In genomic region chr6:145372671-145373123, GRCh38 we compare ENCODE assay signal across 8 cellular contexts.
A peak's percentile ranks its signal among the peaks of the same experiment; 100 is the strongest.
DNase-seq lines count a peak whose midpoint lies in the region; ATAC-seq and TF ChIP-seq lines count a peak whose summit lies in the region.

No MANE protein-coding gene starts in this region.

- no peak for TF ChIP-seq RAD21 in liver (IDR thresholded peaks at IDR 0.05)

- intact Hi-C loops in A673 (cut with micrococcal nuclease; ENCODE audit: unreplicated experiment), result no loop called here
- intact Hi-C loops in activated CD4-positive, alpha-beta memory T cell treated with anti-CD3 and anti-CD28 coated beads for 36 hours (cut with micrococcal nuclease), result loop anchor here (10.0 kb wide), 2 partner anchors 362 to 592 kb away; partner anchors contain the start of genes EPM2A and SHPRH
- intact Hi-C loops in colonic mucosa (cut with DNase I), result no loop called here
- intact Hi-C loops in vagina (cut with DNase I), result no loop called here

- H3K27me3 ChIP-seq in A673 (replicated peaks; ENCODE audit: insufficient read depth, low read depth, low read length, poor library complexity), result no peaks in the 10 kb centered on the region
- H3K27me3 ChIP-seq in liver (ENCODE audit: control insufficient read depth in 4 of 4, insufficient read depth in 4 of 4, low read length in 3 of 4), result no peaks in the 10 kb centered on the region
- H3K27me3 ChIP-seq in colonic mucosa, result no peaks in the 10 kb centered on the region
- no peaks in the 10 kb centered on the region for H3K27me3 ChIP-seq in vagina

- H3K9ac ChIP-seq in liver (ENCODE audit: low read depth in 1 of 2, low read length in 2 of 2), result peak overlapping the region; percentile 7 to 18
- no peak overlapping the region for H3K9ac ChIP-seq in colonic mucosa (ENCODE audit: low read depth in 2 of 2, low read length in 2 of 2)

- WGBS in liver, result 50% methylated on average over 4 of the region's 4 CpGs

- peaks cover 15% of the 10 kb centered on the region for H3K4me1 Mint-ChIP-seq in activated CD4-positive, alpha-beta memory T cell treated with anti-CD3 and anti-CD28 coated beads for 36 hours (ENCODE audit: low read depth)

- ATAC-seq in GM18909 (IDR thresholded peaks at IDR 0.05; ENCODE audit: poor library complexity, unreplicated experiment) (peak; percentile 96), HG03060 (IDR thresholded peaks at IDR 0.05; ENCODE audit: low read depth, unreplicated experiment) (peak; percentile 96)

- POLR2A ChIA-PET in A673 (lab: Charles Lee; ENCODE audit: low non-redundant PET), result no interaction called here
- POLR2A ChIA-PET in activated CD4-positive, alpha-beta memory T cell treated with anti-CD3 and anti-CD28 coated beads for 36 hours (lab: Charles Lee), result no interaction called here

- H3K27ac ChIP-seq in A673 (ENCODE audit: low read depth, low read length, poor library complexity, severe bottlenecking) (no peak overlapping the region), liver (ENCODE audit: low read depth in 1 of 2, low read length in 2 of 2) (peak overlapping the region; percentile 51 to 83), colonic mucosa (no peak overlapping the region), vagina (no peak overlapping the region)

- peak; percentile 19 for DNase-seq in A673 (ENCODE audit: low spot score)
- DNase-seq in activated CD4-positive, alpha-beta memory T cell treated with anti-CD3 and anti-CD28 coated beads for 36 hours, result peak; percentile 32
- DNase-seq in GDM1 (lab: John Stamatoyannopoulos, UW), result no peak
- no peak for DNase-seq in colonic mucosa
- no peak for DNase-seq in vagina (ENCODE audit: extremely low spot score in 2 of 2)

- peaks cover 5% of the 10 kb centered on the region for H3K9me3 Mint-ChIP-seq in activated CD4-positive, alpha-beta memory T cell treated with anti-CD3 and anti-CD28 coated beads for 36 hours

- H3K4me3 ChIP-seq in A673 (ENCODE audit: low read depth, low read length, poor library complexity, severe bottlenecking) (no peak overlapping the region), liver (ENCODE audit: low read depth in 1 of 3, low read length in 3 of 3) (peak overlapping the region; percentile 20 to 62 (median 58)), colonic mucosa (no peak overlapping the region), vagina (no peak overlapping the region)

- H3K4me1 ChIP-seq in A673 (ENCODE audit: insufficient read depth, low read length, poor library complexity, severe bottlenecking) (no peaks in the 10 kb centered on the region), liver (ENCODE audit: control insufficient read depth in 4 of 4, insufficient read depth in 4 of 4, low read length in 3 of 4) (peaks cover 0 to 3% (median 0%) of the 10 kb centered on the region in 4 donors), colonic mucosa (no peaks in the 10 kb centered on the region), vagina (peaks cover 17% of the 10 kb centered on the region)

- no TSS peak for BruUV-seq in A673 (replicated peaks; lab: Mats Ljungman, UMichigan)

- H3K27me3 Mint-ChIP-seq in activated CD4-positive, alpha-beta memory T cell treated with anti-CD3 and anti-CD28 coated beads for 36 hours, result no peaks in the 10 kb centered on the region

- H3K36me3 ChIP-seq in A673 (ENCODE audit: insufficient read depth, low read length, poor library complexity, severe bottlenecking), result no peaks in the 10 kb centered on the region
- no peaks in the 10 kb centered on the region for H3K36me3 ChIP-seq in liver (ENCODE audit: control insufficient read depth in 4 of 4, insufficient read depth in 3 of 4, low read depth in 1 of 4, low read length in 3 of 4)
- H3K36me3 ChIP-seq in colonic mucosa, result no peaks in the 10 kb centered on the region
- H3K36me3 ChIP-seq in vagina, result no peaks in the 10 kb centered on the region

- H3K36me3 Mint-ChIP-seq in activated CD4-positive, alpha-beta memory T cell treated with anti-CD3 and anti-CD28 coated beads for 36 hours, result no peaks in the 10 kb centered on the region

- no peak for TF ChIP-seq POLR2A in vagina (IDR thresholded peaks at IDR 0.05)

- H3K27ac Mint-ChIP-seq in activated CD4-positive, alpha-beta memory T cell treated with anti-CD3 and anti-CD28 coated beads for 36 hours, result no peak overlapping the region

- TF ChIP-seq CTCF in A673 (conservative IDR thresholded peaks at IDR 0.05; ENCODE audit: low read depth, low read length) (no peak), liver (IDR thresholded peaks at IDR 0.05; ENCODE audit: low read depth, low read length, missing input control) (no peak), colonic mucosa (IDR thresholded peaks at IDR 0.05) (no peak), vagina (IDR thresholded peaks at IDR 0.05) (no peak)

- CTCF ChIA-PET in A673 (lab: Charles Lee), result no interaction called here
- CTCF ChIA-PET in activated CD4-positive, alpha-beta memory T cell treated with anti-CD3 and anti-CD28 coated beads for 36 hours (lab: Charles Lee), result no interaction called here

- H3K9me3 ChIP-seq in A673 (ENCODE audit: low read depth, low read length, poor library complexity, severe bottlenecking) (peaks cover 6% of the 10 kb centered on the region), liver (ENCODE audit: control insufficient read depth in 4 of 4, low read length in 3 of 4) (peaks cover 5 to 7% (median 6%) of the 10 kb centered on the region in 4 donors), colonic mucosa (no peaks in the 10 kb centered on the region), vagina (peaks cover 5% of the 10 kb centered on the region)

- H3K4me3 Mint-ChIP-seq in activated CD4-positive, alpha-beta memory T cell treated with anti-CD3 and anti-CD28 coated beads for 36 hours, result peak overlapping the region; percentile 43

TF ChIP-seq in liver, 16 proteins besides CTCF, POLR2A, EP300 and RAD21:
- TF ChIP-seq HNF4A (conservative IDR thresholded peaks at IDR 0.05) (peak in 1 of 2 donors; percentile 15), FOXA2 (IDR thresholded peaks at IDR 0.05) (no peak), YY1 (IDR thresholded peaks at IDR 0.05) (peak; percentile 49)

Comparison
In these comparisons a context has a peak if more than half of its experiments do, and no peak if none do; other contexts are left out.
1. DNase-seq: peak in A673 (single experiment) and activated CD4-positive, alpha-beta memory T cell treated with anti-CD3 and anti-CD28 coated beads for 36 hours (single experiment); none in GDM1 (single experiment), colonic mucosa (single experiment) and vagina (0 of 2).
2. H3K27ac ChIP-seq: peak in liver (2 of 2); none in A673 (single experiment), colonic mucosa (single experiment) and vagina (single experiment).
3. H3K4me3 ChIP-seq: peak in liver (3 of 3); none in A673 (single experiment), colonic mucosa (single experiment) and vagina (0 of 2).
4. H3K9ac ChIP-seq: peak in liver (2 of 2); none in colonic mucosa (0 of 2).